Comparison of ENCODE assay signal across 1 cellular context in genomic region chr11:58726594-58727414, GRCh38.
TF ChIP-seq lines count a peak whose summit lies in the region.

No MANE protein-coding gene starts in this region.

TF ChIP-seq in GM12878, 131 proteins besides CTCF, POLR2A, EP300 and RAD21 (continued from another document):
- TF ChIP-seq CUX1 (IDR thresholded peaks at IDR 0.05; ENCODE audit: insufficient replicate concordance, low read depth, low read length) (no peak), ELK1 (IDR thresholded peaks at IDR 0.05; ENCODE audit: low read depth, low read length) (no peak), SIN3A (IDR thresholded peaks at IDR 0.05; ENCODE audit: low read depth, low read length) (no peak), ZBTB40 (IDR thresholded peaks at IDR 0.05; ENCODE audit: borderline replicate concordance) (no peak), NR2C2 (IDR thresholded peaks at IDR 0.05; ENCODE audit: borderline replicate concordance, control insufficient read depth, insufficient read length, low read depth) (no peak), PRDM15 (CRISPR knock-in tag; IDR thresholded peaks at IDR 0.05) (no peak)
